16 cellular contexts compared by ENCODE assay signal in the genomic region with DNA sequence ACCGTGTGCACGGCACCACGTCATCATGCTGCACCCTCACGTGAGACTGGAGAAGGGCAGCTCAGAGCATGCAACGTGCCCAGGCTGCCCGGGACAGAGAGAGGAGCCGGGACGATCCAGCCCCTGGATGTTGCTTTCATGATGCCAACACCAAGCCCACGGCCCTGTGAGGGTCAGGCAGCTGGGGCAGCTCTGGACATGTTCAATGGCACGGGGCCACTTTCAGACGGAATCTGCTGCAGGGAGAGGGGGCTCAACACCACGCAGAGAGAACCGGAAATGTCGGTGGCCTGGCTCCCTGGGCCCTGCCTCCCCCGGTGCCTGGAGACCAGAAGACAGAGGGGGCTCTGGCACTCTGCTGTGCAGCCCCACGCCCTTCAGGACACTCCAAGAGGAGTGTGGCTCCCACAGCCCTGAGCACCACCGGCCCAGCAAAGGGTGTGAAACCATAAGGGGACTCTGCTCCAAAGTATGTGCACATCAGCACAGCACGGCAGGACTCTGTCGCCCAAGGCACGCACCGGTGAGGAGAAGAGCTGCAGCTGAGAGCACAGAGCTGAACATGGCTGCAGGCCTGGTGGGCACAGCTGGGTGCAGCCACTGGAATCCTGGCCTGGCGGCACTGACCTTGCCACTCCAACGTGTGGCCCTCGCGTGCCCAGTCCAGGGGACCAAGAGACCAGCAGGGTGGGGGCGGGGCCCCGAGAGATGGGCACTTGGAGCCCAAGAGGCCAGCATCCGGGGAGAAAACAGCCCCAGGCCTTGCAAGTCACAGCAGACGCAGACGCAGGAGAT.
"Had no signal": no experiment of that assay in that cellular context is flagged by ENCODE, and none has a peak within 500 bp of the region (broad histone marks: within the 10 kb centered on the region; RNA-seq: fewer than 3 reads in every experiment).

No MANE protein-coding gene starts in this region.

- DNase-seq: activated CD4-positive, alpha-beta T cell treated with anti-CD3 and anti-CD28 coated beads, Interleukin-2, amount 10 ng/mL, durations not matched to agents 7 days and 5 days; activated CD4-positive, CD25-positive, alpha-beta regulatory T cell; activated naive CD4-positive, alpha-beta T cell treated with anti-CD3 and anti-CD28 coated beads, Interleukin-2, amount 50 U/mL, for 16 hours; brain microvascular endothelial cell; cerebellar nuclear complex; esophagus squamous epithelium; foreskin fibroblast; stimulated activated CD4-positive, alpha-beta T cell treated with anti-CD3 and anti-CD28 coated beads, Interleukin-4, amount 100 ng/mL, for 1 hour; stimulated activated CD8-positive, alpha-beta memory T cell treated with anti-CD3 and anti-CD28 coated beads, Interleukin-4, amount 100 ng/mL, for 48 hours; T-helper 2 cell; testis had no signal

- H3K4me3 Mint-ChIP-seq: activated CD4-positive, alpha-beta T cell treated with anti-CD3 and anti-CD28 coated beads, Interleukin-2, amount 10 ng/mL, durations not matched to agents 7 days and 5 days; stimulated activated naive CD8-positive, alpha-beta T cell treated with anti-CD3 and anti-CD28 coated beads, Interleukin-15, Interleukin-2, amounts not matched to agents 100 ng/mL and 50 ng/mL, for 24 hours had no signal

- H3K27ac Mint-ChIP-seq: activated T-helper 2 cell treated with anti-CD3 and anti-CD28 coated beads, Interferon-gamma antibody, Interleukin-2, Interleukin-4, amounts not matched to agents 10 μg/mL and 5 μg/mL and 100 μg/mL, durations not matched to agents 14 hours and 24 hours and 36 hours; progenitor cell of endocrine pancreas; stimulated activated naive CD8-positive, alpha-beta T cell treated with anti-CD3 and anti-CD28 coated beads, Interleukin-15, Interleukin-2, amounts not matched to agents 100 ng/mL and 50 ng/mL, for 24 hours had no signal

- H3K27me3 Mint-ChIP-seq: activated CD4-positive, alpha-beta T cell treated with anti-CD3 and anti-CD28 coated beads, Interleukin-2, amount 10 ng/mL, durations not matched to agents 7 days and 5 days; progenitor cell of endocrine pancreas; stimulated activated naive CD8-positive, alpha-beta T cell treated with anti-CD3 and anti-CD28 coated beads, Interleukin-15, Interleukin-2, amounts not matched to agents 100 ng/mL and 50 ng/mL, for 24 hours had no signal

- H3K27ac ChIP-seq: brain microvascular endothelial cell, testis had no signal

- ATAC-seq: left lobe of liver, sciatic nerve had no signal
